Comparison of ENCODE assay signal across 8 cellular contexts in the genomic region with DNA sequence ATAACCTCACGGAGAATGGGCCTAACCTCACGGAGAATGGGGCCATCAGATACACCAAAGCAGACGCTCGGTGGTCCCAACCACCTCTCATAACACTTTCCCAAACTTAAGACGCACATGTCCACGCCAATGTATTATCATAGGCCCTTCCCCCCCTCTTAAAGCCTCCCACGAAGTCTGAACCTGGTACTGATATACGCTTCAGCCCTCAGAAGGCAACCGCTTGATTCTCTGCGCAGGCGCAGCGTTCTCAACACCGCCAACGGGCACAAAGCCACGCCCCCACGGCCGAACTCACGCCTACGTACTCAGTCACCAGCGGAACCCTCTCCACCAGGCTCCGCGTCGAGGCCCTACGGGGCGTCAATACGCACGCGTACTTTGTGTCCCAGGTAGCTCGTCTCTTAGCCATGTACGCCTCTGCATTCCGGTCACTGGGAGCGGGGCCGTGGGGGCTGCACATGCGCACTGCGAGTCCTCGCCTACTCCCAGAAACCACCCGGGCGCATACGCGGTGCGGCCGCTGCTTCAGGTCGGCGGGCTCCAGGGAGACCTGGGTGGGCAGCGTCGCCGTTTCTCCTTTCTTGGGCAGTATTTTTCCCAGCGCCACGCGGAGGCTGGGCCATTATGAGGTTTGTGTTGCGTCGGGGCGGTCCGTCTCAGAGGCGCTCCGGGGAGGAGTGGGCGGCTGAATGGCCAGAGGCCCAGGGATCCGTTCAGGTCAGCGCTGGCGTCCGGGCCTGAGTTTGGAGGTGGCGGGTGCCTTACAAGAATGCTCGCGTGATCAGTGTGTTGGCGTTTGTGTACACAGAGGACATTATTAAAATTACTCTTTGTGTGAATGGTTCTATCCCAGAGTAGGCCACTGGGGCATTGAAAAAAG. TPM values are rescaled to one million over a fixed set of nuclear protein-coding genes. Genes with fewer than 3 reads are reported as not detected.
DNase-seq lines count a peak whose midpoint lies in the region; ATAC-seq and TF ChIP-seq lines count a peak whose summit lies in the region.

No MANE protein-coding gene starts in this region.

- H3K27me3 Mint-ChIP-seq in naive thymus-derived CD4-positive, alpha-beta T cell, result no peaks in the 10 kb centered on the region

- H3K9me3 ChIP-seq in naive thymus-derived CD4-positive, alpha-beta T cell (ENCODE audit: control insufficient read depth in 2 of 3, low read length in 3 of 3), result peaks cover 0 to 43% (median 0%) of the 10 kb centered on the region in 3 experiments

- H3K27ac Mint-ChIP-seq in naive thymus-derived CD4-positive, alpha-beta T cell, result peak overlapping the region; percentile 63 to 95 (median 87)

- H3K4me3 Mint-ChIP-seq in naive thymus-derived CD4-positive, alpha-beta T cell, result peak overlapping the region; percentile 87 to 98 (median 95)

- peak overlapping the region; percentile 84 for H3K4me3 ChIP-seq in fibroblast of pulmonary artery (replicated peaks; ENCODE audit: low read depth, low read length)
- peak overlapping the region; percentile 68 for H3K4me3 ChIP-seq in naive thymus-derived CD4-positive, alpha-beta T cell (ENCODE audit: low read length)

- intact Hi-C loops in naive thymus-derived CD4-positive, alpha-beta T cell (cut with micrococcal nuclease), result loop anchor here in 1 of 2 donors (1.0 kb wide), 1 partner anchor 25 kb away; the partner anchor contains the start of gene ZNF582

- H3K4me1 Mint-ChIP-seq in naive thymus-derived CD4-positive, alpha-beta T cell, result peaks cover 6 to 33% (median 26%) of the 10 kb centered on the region in 7 donors

- H3K36me3 ChIP-seq in naive thymus-derived CD4-positive, alpha-beta T cell (ENCODE audit: control insufficient read depth in 2 of 3, insufficient read depth in 3 of 3, low read length in 3 of 3), result peaks cover 0 to 27% (median 2%) of the 10 kb centered on the region in 3 experiments

- peak; percentile 65 for DNase-seq in GM10248 (ENCODE audit: extremely low spot score)
- peak; percentile 88 for DNase-seq in activated effector memory CD4-positive, alpha-beta T cell treated with anti-CD3 and anti-CD28 coated beads, Interleukin-2, amount 50 U/mL, for 16 hours
- DNase-seq in fibroblast of pulmonary artery (ENCODE audit: low read depth), result peak; percentile 98
- DNase-seq in naive thymus-derived CD4-positive, alpha-beta T cell, result peak; percentile 65 to 85 (median 74)
- DNase-seq in stimulated activated CD8-positive, alpha-beta memory T cell treated with anti-CD3 and anti-CD28 coated beads, Interleukin-7, amount 100 ng/mL, for 24 hours (ENCODE audit: low read depth), result peak; percentile 57
- DNase-seq in Kasumi-1 (lab: John Stamatoyannopoulos, UW), result no peak

- CTCF ChIA-PET in GM10248 (lab: Yijun Ruan, JAX), result interaction anchor here (1.3 to 1.7 kb wide), 3 partner anchors 11 to 58 kb away, joined by 3 to 5 read pairs (median 4); no protein-coding TSS in a partner anchor
- CTCF ChIA-PET in naive thymus-derived CD4-positive, alpha-beta T cell (lab: Charles Lee), result interaction anchor here (1.1 kb wide), 1 partner anchor 9 kb away, joined by 3 read pairs; no protein-coding TSS in a partner anchor

- TF ChIP-seq CTCF in GM10248 (IDR thresholded peaks at IDR 0.05; ENCODE audit: control extremely low read depth, extremely low read depth, low read depth, missing control alignments) (no peak), fibroblast of pulmonary artery (IDR thresholded peaks at IDR 0.05; ENCODE audit: low read length, missing control alignments) (no peak)

- peak overlapping the region; percentile 70 for H3K27ac ChIP-seq in naive thymus-derived CD4-positive, alpha-beta T cell (ENCODE audit: low read depth, low read length)

- H3K36me3 Mint-ChIP-seq in naive thymus-derived CD4-positive, alpha-beta T cell, result peaks cover 21 to 83% (median 61%) of the 10 kb centered on the region in 5 donors

- peaks cover 20 to 99% (median 48%) of the 10 kb centered on the region in 11 donors for H3K9me3 Mint-ChIP-seq in naive thymus-derived CD4-positive, alpha-beta T cell

- ATAC-seq in HG03521 (IDR thresholded peaks at IDR 0.05; ENCODE audit: unreplicated experiment), result peak; percentile 54
- peak; percentile 96 for ATAC-seq in naive thymus-derived CD4-positive, alpha-beta T cell

- peaks cover 0 to 9% of the 10 kb centered on the region in 2 donors for H3K4me1 ChIP-seq in naive thymus-derived CD4-positive, alpha-beta T cell (ENCODE audit: control insufficient read depth in 2 of 2, insufficient read depth in 2 of 2, low read length in 2 of 2)

- H3K27me3 ChIP-seq in naive thymus-derived CD4-positive, alpha-beta T cell (ENCODE audit: control insufficient read depth in 2 of 2, insufficient read depth in 2 of 2, low read length in 2 of 2), result no peaks in the 10 kb centered on the region

- POLR2A ChIA-PET in GM10248 (lab: Yijun Ruan, JAX), result no interaction called here
- POLR2A ChIA-PET in naive thymus-derived CD4-positive, alpha-beta T cell (lab: Charles Lee), result interaction anchor here (1.0 to 2.3 kb wide), 3 partner anchors 25 to 53 kb away, joined by 3 to 8 read pairs (median 3); partner anchors contain the start of genes ZNF582, ZNF583 and ZSCAN5A

TF ChIP-seq in PFSK-1, 5 proteins besides CTCF, POLR2A, EP300 and RAD21:
- TF ChIP-seq FOXP2 (optimal IDR thresholded peaks at IDR 0.05; ENCODE audit: borderline replicate concordance, extremely low read depth, extremely low read length, insufficient read depth) (peak; percentile 57), TAF1 (IDR thresholded peaks at IDR 0.05; ENCODE audit: borderline replicate concordance, insufficient read depth, low read length) (peak; percentile 67; the same call in 1 of the 2 replicates), POLR2AphosphoS5 (IDR thresholded peaks at IDR 0.05; ENCODE audit: low read depth, low read length) (peak; percentile 87), SIN3A (IDR thresholded peaks at IDR 0.05; ENCODE audit: borderline replicate concordance, insufficient read depth, low read length) (peak; percentile 29; the same call in 1 of the 2 replicates)
- TF ChIP-seq, protein P1, sequence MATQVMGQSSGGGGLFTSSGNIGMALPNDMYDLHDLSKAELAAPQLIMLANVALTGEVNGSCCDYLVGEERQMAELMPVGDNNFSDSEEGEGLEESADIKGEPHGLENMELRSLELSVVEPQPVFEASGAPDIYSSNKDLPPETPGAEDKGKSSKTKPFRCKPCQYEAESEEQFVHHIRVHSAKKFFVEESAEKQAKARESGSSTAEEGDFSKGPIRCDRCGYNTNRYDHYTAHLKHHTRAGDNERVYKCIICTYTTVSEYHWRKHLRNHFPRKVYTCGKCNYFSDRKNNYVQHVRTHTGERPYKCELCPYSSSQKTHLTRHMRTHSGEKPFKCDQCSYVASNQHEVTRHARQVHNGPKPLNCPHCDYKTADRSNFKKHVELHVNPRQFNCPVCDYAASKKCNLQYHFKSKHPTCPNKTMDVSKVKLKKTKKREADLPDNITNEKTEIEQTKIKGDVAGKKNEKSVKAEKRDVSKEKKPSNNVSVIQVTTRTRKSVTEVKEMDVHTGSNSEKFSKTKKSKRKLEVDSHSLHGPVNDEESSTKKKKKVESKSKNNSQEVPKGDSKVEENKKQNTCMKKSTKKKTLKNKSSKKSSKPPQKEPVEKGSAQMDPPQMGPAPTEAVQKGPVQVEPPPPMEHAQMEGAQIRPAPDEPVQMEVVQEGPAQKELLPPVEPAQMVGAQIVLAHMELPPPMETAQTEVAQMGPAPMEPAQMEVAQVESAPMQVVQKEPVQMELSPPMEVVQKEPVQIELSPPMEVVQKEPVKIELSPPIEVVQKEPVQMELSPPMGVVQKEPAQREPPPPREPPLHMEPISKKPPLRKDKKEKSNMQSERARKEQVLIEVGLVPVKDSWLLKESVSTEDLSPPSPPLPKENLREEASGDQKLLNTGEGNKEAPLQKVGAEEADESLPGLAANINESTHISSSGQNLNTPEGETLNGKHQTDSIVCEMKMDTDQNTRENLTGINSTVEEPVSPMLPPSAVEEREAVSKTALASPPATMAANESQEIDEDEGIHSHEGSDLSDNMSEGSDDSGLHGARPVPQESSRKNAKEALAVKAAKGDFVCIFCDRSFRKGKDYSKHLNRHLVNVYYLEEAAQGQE (IDR thresholded peaks at IDR 0.05; ENCODE audit: insufficient read depth in 1 of 2, low read depth in 2 of 2, low read length in 2 of 2), result 0 out of 4 replicates have a peak, but pooled peaks of 1 of the 2 experiments have one; percentile 30

RNA-seq across cellular contexts. Expression of gene ZNF582, which starts 25.3 kb away (rescaled TPM):
- 2.4 TPM for polyA plus RNA-seq in PFSK-1 (2012; ENCODE audit: insufficient read length, low read depth)
- 1 to 10 TPM; 1.7 to 7.6 (median 3.3) TPM for total RNA-seq in naive thymus-derived CD4-positive, alpha-beta T cell
- 1 to 10 TPM; 5.7 to 5.8 TPM for polyA plus RNA-seq in naive thymus-derived CD4-positive, alpha-beta T cell

RNA-seq across cellular contexts. Expression of gene ZNF583, which starts 36.1 kb away (rescaled TPM):
- 1.5 TPM for polyA plus RNA-seq in PFSK-1 (2012; ENCODE audit: insufficient read length, low read depth)
- total RNA-seq in naive thymus-derived CD4-positive, alpha-beta T cell, result 10 to 100 TPM in 2 of 5 experiments, 1 to 10 TPM in 3; 2.4 to 14.3 (median 3.1) TPM
- 10 to 100 TPM; 16.3 to 20.1 TPM for polyA plus RNA-seq in naive thymus-derived CD4-positive, alpha-beta T cell

RNA-seq across cellular contexts. Expression of gene ZSCAN5A, which starts 53.4 kb away (rescaled TPM):
- polyA plus RNA-seq in PFSK-1 (2012; ENCODE audit: insufficient read length, low read depth), result 5.6 TPM
- 10 to 100 TPM in 4 of 5 experiments, 1 to 10 TPM in 1; 8.0 to 15.4 (median 11.8) TPM for total RNA-seq in naive thymus-derived CD4-positive, alpha-beta T cell
- polyA plus RNA-seq in naive thymus-derived CD4-positive, alpha-beta T cell, result 1 to 10 TPM; 6.7 to 7.6 TPM

Comparison
In these comparisons a context has a peak if more than half of its experiments do, and no peak if none do; other contexts are left out.
1. DNase-seq: peak in GM10248 (single experiment), activated effector memory CD4-positive, alpha-beta T cell treated with anti-CD3 and anti-CD28 coated beads, Interleukin-2, amount 50 U/mL, for 16 hours (single experiment), fibroblast of pulmonary artery (single experiment), naive thymus-derived CD4-positive, alpha-beta T cell (9 of 9) and stimulated activated CD8-positive, alpha-beta memory T cell treated with anti-CD3 and anti-CD28 coated beads, Interleukin-7, amount 100 ng/mL, for 24 hours (single experiment); none in Kasumi-1 (0 of 2).